ENCODE assay signal across 23 cellular contexts in the genomic region with DNA sequence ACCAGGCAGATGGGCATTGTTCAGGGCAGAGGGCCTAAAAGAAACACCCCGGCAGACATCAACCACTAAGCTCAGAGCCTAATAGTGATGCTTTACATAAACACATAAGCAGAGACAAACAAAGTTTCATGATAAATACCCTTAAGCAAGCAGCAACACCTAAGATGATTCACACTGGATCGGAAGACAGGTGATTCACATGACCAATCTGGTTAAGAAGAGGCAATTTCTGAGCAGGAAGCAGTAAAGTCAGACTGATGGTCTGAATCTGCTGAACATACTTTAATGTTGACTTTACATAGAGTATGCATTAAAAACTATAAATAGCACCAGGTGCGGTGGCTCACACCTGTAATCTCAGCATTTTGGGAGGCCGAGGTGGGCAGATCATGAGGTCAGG. TPM values are rescaled to one million over a fixed set of nuclear protein-coding genes. Genes with fewer than 3 reads are reported as not detected.
DNase-seq lines count a peak whose midpoint lies in the region; ATAC-seq, FAIRE-seq and TF ChIP-seq lines count a peak whose summit lies in the region.
"Had no signal": no experiment of that assay in that cellular context is flagged by ENCODE, and none has a peak within 500 bp of the region (broad histone marks: within the 10 kb centered on the region; RNA-seq: fewer than 3 reads in every experiment).

No MANE protein-coding gene starts in this region.

- POLR2A ChIA-PET in MCF 10A (lab: Yijun Ruan, JAX), result interaction anchor here (0.6 to 6.6 kb wide), 8 partner anchors 10 to 473 kb away, joined by 3 to 52 read pairs (median 4); no protein-coding TSS in a partner anchor
- POLR2A ChIA-PET in activated CD8-positive, alpha-beta T cell treated with anti-CD3 and anti-CD28 coated beads, Interleukin-2, amount 10 ng/mL, durations not matched to agents 7 days and 5 days (lab: Charles Lee), result no interaction called here

- dilution Hi-C loops in keratinocyte (cut with MboI; ENCODE audit: extremely low pct_ligation_motif_present, low sequenced_read_pairs), result no loop called here

- H3K9me3 Mint-ChIP-seq in MCF 10A (ENCODE audit: unreplicated experiment), result no peaks in the 10 kb centered on the region
- H3K9me3 Mint-ChIP-seq in activated CD8-positive, alpha-beta T cell treated with anti-CD3 and anti-CD28 coated beads, Interleukin-2, amount 10 ng/mL, durations not matched to agents 7 days and 5 days (ENCODE audit: insufficient read depth), result no peaks in the 10 kb centered on the region
- H3K9me3 Mint-ChIP-seq: CD4-positive, alpha-beta T cell; HFFc6 had no signal

- H3K36me3 ChIP-seq in breast epithelium (no peaks in the 10 kb centered on the region), keratinocyte (ENCODE audit: control insufficient read depth in 2 of 2, extremely low read depth in 1 of 2, insufficient read depth in 2 of 2, low read length in 2 of 2) (no peaks in the 10 kb centered on the region)

- peaks cover 0 to 6% of the 10 kb centered on the region in 2 donors for H3K9me3 ChIP-seq in breast epithelium
- peaks cover 2% of the 10 kb centered on the region for H3K9me3 ChIP-seq in keratinocyte (ENCODE audit: control insufficient read depth, low read depth, low read length)
- H3K9me3 ChIP-seq: A549, Caco-2 had no signal

- TF ChIP-seq CTCF in MCF 10A (IDR thresholded peaks at IDR 0.05; ENCODE audit: unreplicated experiment) (no peak), breast epithelium (IDR thresholded peaks at IDR 0.05) (no peak), keratinocyte (optimal IDR thresholded peaks at IDR 0.05 in 1 of 3, IDR thresholded peaks at IDR 0.05 in 1 of 3, conservative IDR thresholded peaks at IDR 0.05 in 1 of 3; ENCODE audit: extremely low read depth in 1 of 3, insufficient read depth in 2 of 3, low read length in 3 of 3) (no peak), GM20000 (IDR thresholded peaks at IDR 0.05; ENCODE audit: extremely low read depth, missing control alignments) (no peak)

- H3K4me1 ChIP-seq in breast epithelium, result no peaks in the 10 kb centered on the region
- peaks cover 23% of the 10 kb centered on the region for H3K4me1 ChIP-seq in keratinocyte (ENCODE audit: control insufficient read depth, extremely low read depth, insufficient read depth, low read length)
- H3K4me1 ChIP-seq: A549, Caco-2 had no signal

- CTCF ChIA-PET in MCF 10A (lab: Yijun Ruan, JAX), result interaction anchor here (0.6 to 8.5 kb wide), 15 partner anchors 15 to 481 kb away, joined by 3 to 123 read pairs (median 5); a partner anchor contains a TSS
- CTCF ChIA-PET in activated CD8-positive, alpha-beta T cell treated with anti-CD3 and anti-CD28 coated beads, Interleukin-2, amount 10 ng/mL, durations not matched to agents 7 days and 5 days (lab: Charles Lee), result interaction anchor here (0.9 to 1.4 kb wide), 3 partner anchors 34 to 983 kb away, joined by 3 to 5 read pairs (median 3); no protein-coding TSS in a partner anchor

- H3K27me3 ChIP-seq in breast epithelium (no peaks in the 10 kb centered on the region), keratinocyte (ENCODE audit: control insufficient read depth, extremely low read depth, insufficient read depth, low read length) (no peaks in the 10 kb centered on the region)

- H4K20me1 ChIP-seq in keratinocyte (ENCODE audit: control insufficient read depth, extremely low read depth, insufficient read depth, low read length), result no peaks in the 10 kb centered on the region

- peak; percentile 77 for FAIRE-seq in keratinocyte (lab: Jason Lieb, UNC)
- FAIRE-seq: A549, D721Med, GM12892, GM18507, HepG2 had no signal

- no TSS peak for BruUV-seq in MCF 10A (replicated peaks; lab: Mats Ljungman, UMichigan)

- peak overlapping the region; percentile 54 for H3K27ac Mint-ChIP-seq in MCF 10A (ENCODE audit: low read depth, unreplicated experiment)
- no peak overlapping the region for H3K27ac Mint-ChIP-seq in activated CD8-positive, alpha-beta T cell treated with anti-CD3 and anti-CD28 coated beads, Interleukin-2, amount 10 ng/mL, durations not matched to agents 7 days and 5 days
- H3K27ac Mint-ChIP-seq: CD4-positive, alpha-beta T cell; HFFc6 had no signal

- peaks cover 55% of the 10 kb centered on the region for H3K4me1 Mint-ChIP-seq in MCF 10A (ENCODE audit: insufficient read depth, unreplicated experiment)
- no peaks in the 10 kb centered on the region for H3K4me1 Mint-ChIP-seq in activated CD8-positive, alpha-beta T cell treated with anti-CD3 and anti-CD28 coated beads, Interleukin-2, amount 10 ng/mL, durations not matched to agents 7 days and 5 days (ENCODE audit: low read depth)

- H3K4me3 Mint-ChIP-seq in MCF 10A (ENCODE audit: unreplicated experiment), result no peak overlapping the region
- H3K4me3 Mint-ChIP-seq in activated CD8-positive, alpha-beta T cell treated with anti-CD3 and anti-CD28 coated beads, Interleukin-2, amount 10 ng/mL, durations not matched to agents 7 days and 5 days, result no peak overlapping the region
- H3K4me3 Mint-ChIP-seq: CD4-positive, alpha-beta T cell; HFFc6 had no signal

- H3K9ac ChIP-seq in keratinocyte (ENCODE audit: control insufficient read depth, extremely low read depth, insufficient read depth, low read length), result no peak overlapping the region

- no peaks in the 10 kb centered on the region for H3K27me3 Mint-ChIP-seq in MCF 10A (ENCODE audit: insufficient read depth, unreplicated experiment)
- no peaks in the 10 kb centered on the region for H3K27me3 Mint-ChIP-seq in activated CD8-positive, alpha-beta T cell treated with anti-CD3 and anti-CD28 coated beads, Interleukin-2, amount 10 ng/mL, durations not matched to agents 7 days and 5 days (ENCODE audit: low read depth)

- H3K27ac ChIP-seq in breast epithelium, result no peak overlapping the region
- H3K27ac ChIP-seq in epithelial cell of prostate, result peak overlapping the region; percentile 64
- H3K27ac ChIP-seq in keratinocyte (ENCODE audit: control insufficient read depth, insufficient read depth, low read length), result peak overlapping the region; percentile 57
- H3K27ac ChIP-seq: 22Rv1, A549, C4-2B had no signal

- H3K4me3 ChIP-seq in breast epithelium (no peak overlapping the region), keratinocyte (ENCODE audit: control insufficient read depth in 2 of 3, extremely low read depth in 1 of 3, insufficient read depth in 2 of 3, low read depth in 1 of 3, low read length in 3 of 3) (no peak overlapping the region)
- H3K4me3 ChIP-seq: A549 had no signal

- H3K4me2 ChIP-seq in keratinocyte (ENCODE audit: control insufficient read depth, extremely low read depth, insufficient read depth, low read depth, low read length), result no peak overlapping the region
- H3K4me2 ChIP-seq: A549 had no signal

- ATAC-seq in HG03520 (IDR thresholded peaks at IDR 0.05; ENCODE audit: unreplicated experiment), result no peak
- ATAC-seq in activated CD8-positive, alpha-beta T cell treated with anti-CD3 and anti-CD28 coated beads, Interleukin-2, amount 10 ng/mL, durations not matched to agents 7 days and 5 days, result no peak
- ATAC-seq: A549, HCT116, HepG2 had no signal

- H3K9me1 ChIP-seq in keratinocyte (ENCODE audit: control insufficient read depth, extremely low read depth, insufficient read depth, low read length), result peaks cover 3% of the 10 kb centered on the region

- DNase-seq in MCF 10A (ENCODE audit: unreplicated experiment), result peak; percentile 57
- no peak for DNase-seq in breast epithelium (ENCODE audit: low spot score in 2 of 2)
- DNase-seq in epithelial cell of prostate (ENCODE audit: low read depth, low spot score), result peak; percentile 89
- DNase-seq in keratinocyte (ENCODE audit: low read depth, low spot score), result no peak
- DNase-seq in GM20000 (ENCODE audit: low spot score), result no peak
- DNase-seq in activated CD8-positive, alpha-beta T cell treated with anti-CD3 and anti-CD28 coated beads, Interleukin-2, amount 10 ng/mL, durations not matched to agents 7 days and 5 days, result no peak
- DNase-seq in EL, result no peak
- DNase-seq: AML-193; Caco-2; CD4-positive, alpha-beta T cell; GDM1; GOT3; H7; HFFc6 had no signal

- H3K36me3 Mint-ChIP-seq in MCF 10A (ENCODE audit: insufficient read depth, unreplicated experiment), result no peaks in the 10 kb centered on the region
- H3K36me3 Mint-ChIP-seq in activated CD8-positive, alpha-beta T cell treated with anti-CD3 and anti-CD28 coated beads, Interleukin-2, amount 10 ng/mL, durations not matched to agents 7 days and 5 days (ENCODE audit: low read depth), result no peaks in the 10 kb centered on the region

- no peak overlapping the region for H2AFZ ChIP-seq in keratinocyte (ENCODE audit: control insufficient read depth, low read length)

- H3K79me2 ChIP-seq in keratinocyte (ENCODE audit: control insufficient read depth, insufficient read depth, low read length), result no peaks in the 10 kb centered on the region

- no peak for TF ChIP-seq POLR2A in breast epithelium (IDR thresholded peaks at IDR 0.05)

- intact Hi-C loops in MCF 10A (cut with micrococcal nuclease), result no loop called here
- intact Hi-C loops in breast epithelium (cut with DNase I; ENCODE audit: low total_unique reads), result no loop called here

RNA-seq across cellular contexts. Expression of a gene that starts 56.1 kb away (rescaled TPM):
- 1.4 TPM in 1 of 2 replicates, not detected in the other for total RNA-seq in MCF 10A (2022)
- under 1 TPM; under 0.01 to 0.29 (median 0.16) TPM for total RNA-seq in breast epithelium
- polyA plus RNA-seq in keratinocyte, result not detected in 3 replicates
- polyA plus RNA-seq in keratinocyte (2011; ENCODE audit: low read depth), result not detected
- polyA plus RNA-seq in keratinocyte (2011; cell fraction: cytosol; rRNA removed), result not detected in 2 replicates
- 0.14 TPM in 1 of 2 replicates, not detected in the other for polyA plus RNA-seq in keratinocyte (2011; cell fraction: nucleus; rRNA removed)
- polyA plus RNA-seq in keratinocyte (2012; ENCODE audit: low replicate concordance), result not detected in 2 replicates
- polyA minus RNA-seq in keratinocyte, result not detected in 3 replicates
- polyA minus RNA-seq in keratinocyte (2011; cell fraction: cytosol; rRNA and poly(A)+ RNA removed), result not detected
- polyA minus RNA-seq in keratinocyte (2011; cell fraction: nucleus; rRNA and poly(A)+ RNA removed), result not detected in 2 replicates
- not detected for total RNA-seq in activated CD8-positive, alpha-beta T cell treated with anti-CD3 and anti-CD28 coated beads, Interleukin-2, amount 10 ng/mL, durations not matched to agents 7 days and 5 days
- total RNA-seq: Caco-2; CD4-positive, alpha-beta T cell had no signal

Comparison
In these comparisons a context has a peak if more than half of its experiments do, and no peak if none do; other contexts are left out.
1. DNase-seq: peak in MCF 10A (single experiment) and epithelial cell of prostate (single experiment); none in breast epithelium (0 of 2), keratinocyte (single experiment), GM20000 (single experiment), activated CD8-positive, alpha-beta T cell treated with anti-CD3 and anti-CD28 coated beads, Interleukin-2, amount 10 ng/mL, durations not matched to agents 7 days and 5 days (single experiment) and EL (single experiment).
2. H3K27ac ChIP-seq: peak in epithelial cell of prostate (single experiment) and keratinocyte (single experiment); none in breast epithelium (0 of 2).